ENCODE assay signal across 20 cellular contexts in genomic region chr14:94690486-94690885, GRCh38.
"Had no signal": no experiment of that assay in that cellular context is flagged by ENCODE, and none has a peak within 500 bp of the region (broad histone marks: within the 10 kb centered on the region; RNA-seq: fewer than 3 reads in every experiment).

No MANE protein-coding gene starts in this region.

- H3K9me3 Mint-ChIP-seq: effector memory CD8-positive, alpha-beta T cell; memory B cell; nephron; stimulated activated effector memory CD8-positive, alpha-beta T cell treated with anti-CD3 and anti-CD28 coated beads, Interleukin-12 subunit alpha, Interleukin-12 subunit beta, amount 100 ng/mL, for 72 hours had no signal

- ATAC-seq: effector memory CD8-positive, alpha-beta T cell; stimulated activated effector memory CD8-positive, alpha-beta T cell treated with anti-CD3 and anti-CD28 coated beads, Interleukin-12 subunit alpha, Interleukin-12 subunit beta, amount 100 ng/mL, for 72 hours; stimulated activated naive CD8-positive, alpha-beta T cell treated with anti-CD3 and anti-CD28 coated beads, Interleukin-15, Interleukin-2, amounts not matched to agents 100 U/mL and 50 U/mL, for 24 hours had no signal

- H3K27ac Mint-ChIP-seq: effector memory CD8-positive, alpha-beta T cell; memory B cell; nephron; stimulated activated effector memory CD8-positive, alpha-beta T cell treated with anti-CD3 and anti-CD28 coated beads, Interleukin-12 subunit alpha, Interleukin-12 subunit beta, amount 100 ng/mL, for 72 hours had no signal

- H3K4me1 ChIP-seq: vagina had no signal

- H3K9me3 ChIP-seq: esophagus muscularis mucosa, gastrocnemius medialis, heart right ventricle, lower lobe of right lung, neutrophil, tibial artery, upper lobe of left lung, vagina had no signal

- H3K36me3 ChIP-seq: esophagus muscularis mucosa, gastrocnemius medialis, heart right ventricle, lower lobe of right lung, neutrophil, tibial artery, upper lobe of left lung, vagina had no signal

- H3K4me3 ChIP-seq: esophagus muscularis mucosa, gastrocnemius medialis, lower lobe of right lung, smooth muscle cell, tibial artery, upper lobe of left lung, vagina had no signal

- H3K27me3 ChIP-seq: gastrocnemius medialis, upper lobe of left lung, vagina had no signal

- H3K36me3 Mint-ChIP-seq: memory B cell; naive B cell; stimulated activated effector memory CD8-positive, alpha-beta T cell treated with anti-CD3 and anti-CD28 coated beads, Interleukin-12 subunit alpha, Interleukin-12 subunit beta, amount 100 ng/mL, for 72 hours had no signal

- DNase-seq: effector memory CD8-positive, alpha-beta T cell; gastrocnemius medialis; heart right ventricle; islet precursor cell; lower lobe of right lung; naive B cell; right cardiac atrium; stimulated activated CD4-positive, alpha-beta T cell treated with anti-CD3 and anti-CD28 coated beads, Interleukin-4, amount 100 ng/mL, for 1 hour; stimulated activated CD8-positive, alpha-beta memory T cell treated with anti-CD3 and anti-CD28 coated beads, Interleukin-4, amount 100 ng/mL, for 48 hours; stimulated activated naive CD8-positive, alpha-beta T cell treated with anti-CD3 and anti-CD28 coated beads, Interleukin-15, Interleukin-2, amounts not matched to agents 100 U/mL and 50 U/mL, for 24 hours; tibial artery; upper lobe of left lung had no signal

- H3K4me3 Mint-ChIP-seq: effector memory CD8-positive, alpha-beta T cell; memory B cell; naive B cell; nephron; stimulated activated effector memory CD8-positive, alpha-beta T cell treated with anti-CD3 and anti-CD28 coated beads, Interleukin-12 subunit alpha, Interleukin-12 subunit beta, amount 100 ng/mL, for 72 hours had no signal

- H3K27ac ChIP-seq: epithelial cell of prostate, esophagus muscularis mucosa, gastrocnemius medialis, heart right ventricle, lower lobe of right lung, neutrophil, tibial artery, upper lobe of left lung, vagina had no signal
